1 cellular context compared by ENCODE assay signal in genomic region chr21:46153259-46154154, GRCh38.
TF ChIP-seq lines count a peak whose summit lies in the region.

No MANE protein-coding gene starts in this region.

TF ChIP-seq in HepG2, 621 proteins besides CTCF, POLR2A, EP300 and RAD21 (continued from another document and continues in another):
- TF ChIP-seq PRDM4 (CRISPR knock-in tag; IDR thresholded peaks at IDR 0.05; ENCODE audit: borderline replicate concordance) (no peak), IRF2 (CRISPR knock-in tag; IDR thresholded peaks at IDR 0.05) (0 out of 2 replicates have a peak, but pooled peaks have one; percentile 32), TFE3 (CRISPR knock-in tag; IDR thresholded peaks at IDR 0.05) (0 out of 2 replicates have a peak, but pooled peaks have one; percentile 11), HIC2 (CRISPR knock-in tag; IDR thresholded peaks at IDR 0.05; ENCODE audit: low read depth) (0 out of 2 replicates have a peak, but pooled peaks have one; percentile 20), ZFP36L2 (CRISPR knock-in tag; IDR thresholded peaks at IDR 0.05) (no peak), ARNT (IDR thresholded peaks at IDR 0.05) (no peak), TAF1 (CRISPR knock-in tag; IDR thresholded peaks at IDR 0.05) (no peak), KAT8 (CRISPR knock-in tag; IDR thresholded peaks at IDR 0.05) (peak; percentile 45; the same call in 1 of the 2 replicates), ZBTB20 (CRISPR knock-in tag; IDR thresholded peaks at IDR 0.05; ENCODE audit: borderline replicate concordance, low read depth) (no peak), AKAP8 (CRISPR knock-in tag; IDR thresholded peaks at IDR 0.05) (peak; percentile 21; the same call in 1 of the 2 replicates), ZNF296 (CRISPR knock-in tag; conservative IDR thresholded peaks at IDR 0.05) (peak; percentile 99), ARID3A (IDR thresholded peaks at IDR 0.05; ENCODE audit: low read depth, low read length) (no peak), MED1 (CRISPR knock-in tag; IDR thresholded peaks at IDR 0.05) (peak; percentile 63), CERS6 (CRISPR knock-in tag; IDR thresholded peaks at IDR 0.05) (no peak), ZNF142 (CRISPR knock-in tag; IDR thresholded peaks at IDR 0.05) (no peak), ZNF138 (CRISPR knock-in tag; IDR thresholded peaks at IDR 0.05; ENCODE audit: low read depth) (no peak), GTF3A (CRISPR knock-in tag; conservative IDR thresholded peaks at IDR 0.05) (no peak), RFX3 (CRISPR knock-in tag; IDR thresholded peaks at IDR 0.05) (no peak), GATA4 (IDR thresholded peaks at IDR 0.05; ENCODE audit: borderline replicate concordance, low read depth) (no peak), ZNF124 (CRISPR knock-in tag; IDR thresholded peaks at IDR 0.05) (no peak), TRIM22 (IDR thresholded peaks at IDR 0.05) (no peak), ZNF687 (CRISPR knock-in tag; IDR thresholded peaks at IDR 0.05) (peak; percentile 92), HOXA3 (CRISPR knock-in tag; IDR thresholded peaks at IDR 0.05) (peak; percentile 53; the same call in 1 of the 2 replicates), SALL2 (CRISPR knock-in tag; IDR thresholded peaks at IDR 0.05) (no peak), KDM5B (CRISPR knock-in tag; IDR thresholded peaks at IDR 0.05; ENCODE audit: borderline replicate concordance) (no peak), ZNF703 (CRISPR knock-in tag; IDR thresholded peaks at IDR 0.05; ENCODE audit: borderline replicate concordance) (no peak)
